8 cellular contexts compared by ENCODE assay signal in genomic region chr15:89673162-89673506, GRCh38. TPM values are rescaled to one million over a fixed set of nuclear protein-coding genes. Genes with fewer than 3 reads are reported as not detected.
DNase-seq lines count a peak whose midpoint lies in the region; ATAC-seq, FAIRE-seq and TF ChIP-seq lines count a peak whose summit lies in the region.

No MANE protein-coding gene starts in this region.

- DNase-seq in D721Med (ENCODE audit: insufficient read length, low spot score) (no peak), HAP-1 (ENCODE audit: low spot score in 2 of 2) (peak; percentile 37 to 65), right lobe of liver (no peak), sciatic nerve (ENCODE audit: low spot score) (no peak)
- peak; percentile 49 for DNase-seq in activated CD8-positive, alpha-beta T cell treated with anti-CD3 and anti-CD28 coated beads for 36 hours

- CTCF ChIA-PET in activated CD8-positive, alpha-beta T cell treated with anti-CD3 and anti-CD28 coated beads for 36 hours (lab: Charles Lee): interaction anchor here (0.7 to 3.2 kb wide), 9 partner anchors 12 to 202 kb away, joined by 3 to 13 read pairs (median 5); no protein-coding TSS in a partner anchor

- H3K4me3 Mint-ChIP-seq in activated CD8-positive, alpha-beta T cell treated with anti-CD3 and anti-CD28 coated beads for 36 hours: no peak overlapping the region

- TF ChIP-seq CTCF in D721Med (IDR thresholded peaks at IDR 0.05; ENCODE audit: insufficient read depth, missing control alignments): peak; percentile 47
- peak; percentile 53 for TF ChIP-seq CTCF in activated CD8-positive, alpha-beta T cell treated with anti-CD3 and anti-CD28 coated beads for 36 hours (IDR thresholded peaks at IDR 0.05)
- TF ChIP-seq CTCF in right lobe of liver (IDR thresholded peaks at IDR 0.05): peak in 3 of 4 donors; percentile 9 to 30 (median 11)

- in situ Hi-C loops in HAP-1 (cut with MboI; ENCODE audit: low sequenced_read_pairs): no loop called here

- intact Hi-C loops in activated CD8-positive, alpha-beta T cell treated with anti-CD3 and anti-CD28 coated beads for 36 hours (cut with micrococcal nuclease): no loop called here
- intact Hi-C loops in right lobe of liver (cut with DNase I) (no loop called here), sciatic nerve (cut with DNase I) (no loop called here)

- no peak for TF ChIP-seq POLR2A in right lobe of liver (IDR thresholded peaks at IDR 0.05)

- H3K4me1 ChIP-seq in HAP-1 (no peaks in the 10 kb centered on the region), right lobe of liver (peaks cover 0 to 23% (median 9%) of the 10 kb centered on the region in 4 donors)

- H3K4me3 ChIP-seq in HAP-1 (no peak overlapping the region), right lobe of liver (no peak overlapping the region)

- FAIRE-seq in D721Med (lab: Jason Lieb, UNC): no peak

- no peaks in the 10 kb centered on the region for H3K9me3 Mint-ChIP-seq in activated CD8-positive, alpha-beta T cell treated with anti-CD3 and anti-CD28 coated beads for 36 hours

- no CpG with 5 or more reads among the region's 12 CpGs for WGBS in right lobe of liver (ENCODE audit: insufficient coverage, low coverage, low lambda C conversion rate, missing lambda C conversion rate)

- peak; percentile 74 for ATAC-seq in activated CD8-positive, alpha-beta T cell treated with anti-CD3 and anti-CD28 coated beads for 36 hours
- no peak for ATAC-seq in right lobe of liver
- ATAC-seq in HG03565 (IDR thresholded peaks at IDR 0.05; ENCODE audit: unreplicated experiment): no peak
- no peak for ATAC-seq in GM19035 (IDR thresholded peaks at IDR 0.05; ENCODE audit: unreplicated experiment)
- ATAC-seq in sciatic nerve: no peak
- no peak for ATAC-seq in esophagus mucosa

- H3K27me3 ChIP-seq in HAP-1 (ENCODE audit: low read depth) (no peaks in the 10 kb centered on the region), right lobe of liver (no peaks in the 10 kb centered on the region)

- H3K36me3 Mint-ChIP-seq in activated CD8-positive, alpha-beta T cell treated with anti-CD3 and anti-CD28 coated beads for 36 hours (ENCODE audit: low read depth): no peaks in the 10 kb centered on the region

- no peaks in the 10 kb centered on the region for H3K9me3 ChIP-seq in HAP-1
- no peaks in the 10 kb centered on the region for H3K9me3 ChIP-seq in right lobe of liver

- no peaks in the 10 kb centered on the region for H3K36me3 ChIP-seq in HAP-1 (replicated peaks)
- no peaks in the 10 kb centered on the region for H3K36me3 ChIP-seq in right lobe of liver

- no peaks in the 10 kb centered on the region for H3K27me3 Mint-ChIP-seq in activated CD8-positive, alpha-beta T cell treated with anti-CD3 and anti-CD28 coated beads for 36 hours

- H3K27ac Mint-ChIP-seq in activated CD8-positive, alpha-beta T cell treated with anti-CD3 and anti-CD28 coated beads for 36 hours: no peak overlapping the region

- no peak overlapping the region for H3K27ac ChIP-seq in right lobe of liver

- peaks cover 3% of the 10 kb centered on the region for H3K4me1 Mint-ChIP-seq in activated CD8-positive, alpha-beta T cell treated with anti-CD3 and anti-CD28 coated beads for 36 hours (ENCODE audit: low read depth)

- POLR2A ChIA-PET in activated CD8-positive, alpha-beta T cell treated with anti-CD3 and anti-CD28 coated beads for 36 hours (lab: Charles Lee): no interaction called here

RNA-seq across cellular contexts. Expression of gene PLIN1, which starts 6.0 kb away (rescaled TPM):
- total RNA-seq in activated CD8-positive, alpha-beta T cell treated with anti-CD3 and anti-CD28 coated beads for 36 hours: 1 to 10 TPM in 1 of 2 experiments, under 1 TPM in 1; 0.50 to 1.1 TPM
- total RNA-seq in right lobe of liver (10 to 100 TPM in 4 of 6 experiments, 1 to 10 TPM in 2; 2.5 to 28.8 (median 18.6) TPM), sciatic nerve (57.4 TPM), esophagus mucosa (0.32 TPM)

RNA-seq across cellular contexts. Expression of gene PEX11A, which starts 17.4 kb away (rescaled TPM):
- 1 to 10 TPM; 3.3 to 4.0 TPM for total RNA-seq in activated CD8-positive, alpha-beta T cell treated with anti-CD3 and anti-CD28 coated beads for 36 hours
- total RNA-seq in right lobe of liver (10 to 100 TPM in 5 of 6 experiments, 1 to 10 TPM in 1; 6.9 to 30.9 (median 22.6) TPM), sciatic nerve (6.2 TPM), esophagus mucosa (3.5 TPM)

RNA-seq across cellular contexts. Expression of gene WDR93, which starts 17.5 kb away (rescaled TPM):
- total RNA-seq in activated CD8-positive, alpha-beta T cell treated with anti-CD3 and anti-CD28 coated beads for 36 hours: not detected
- total RNA-seq in right lobe of liver: not detected
- total RNA-seq in sciatic nerve: not detected
- not detected for total RNA-seq in esophagus mucosa

RNA-seq across cellular contexts. Expression of gene KIF7, which starts 17.9 kb away (rescaled TPM):
- total RNA-seq in activated CD8-positive, alpha-beta T cell treated with anti-CD3 and anti-CD28 coated beads for 36 hours: 1 to 10 TPM; 2.7 to 3.7 TPM
- total RNA-seq in right lobe of liver (under 1 TPM; 0.34 to 0.92 (median 0.48) TPM), sciatic nerve (9.2 TPM), esophagus mucosa (0.60 TPM)

Comparison
In these comparisons a context has a peak if more than half of its experiments do, and no peak if none do; other contexts are left out.
1. DNase-seq: peak in HAP-1 (2 of 2) and activated CD8-positive, alpha-beta T cell treated with anti-CD3 and anti-CD28 coated beads for 36 hours (single experiment); none in D721Med (single experiment), right lobe of liver (0 of 3) and sciatic nerve (single experiment).
2. Peak in every context shown above with its lines, with median percentiles within 50 percentile points of each other: CTCF ChIP-seq.